Comparison of ENCODE assay signal across 8 cellular contexts in genomic region chr6:26124550-26125014, GRCh38. TPM values are rescaled to one million over a fixed set of nuclear protein-coding genes. Genes with fewer than 3 reads are reported as not detected.
DNase-seq lines count a peak whose midpoint lies in the region; ATAC-seq and TF ChIP-seq lines count a peak whose summit lies in the region.

No MANE protein-coding gene starts in this region.

- H3K27ac ChIP-seq in caudate nucleus (ENCODE audit: low read depth, low read length) (peak overlapping the region; percentile 89), uterus (peak overlapping the region; percentile 96 to 98)

- no peaks in the 10 kb centered on the region for H3K4me1 ChIP-seq in uterus

- H3K27me3 ChIP-seq in uterus = peaks cover 0 to under 1% of the 10 kb centered on the region in 2 donors

- H3K4me3 ChIP-seq in uterus = peak overlapping the region; percentile 83 to 98

- H3K36me3 ChIP-seq in uterus = no peaks in the 10 kb centered on the region

- peaks cover 31% of the 10 kb centered on the region for H3K36me3 Mint-ChIP-seq in memory B cell

- peak overlapping the region; percentile 99 for H3K27ac Mint-ChIP-seq in memory B cell

- H3K4me3 Mint-ChIP-seq in memory B cell = peak overlapping the region; percentile 97

- no peaks in the 10 kb centered on the region for H3K27me3 Mint-ChIP-seq in memory B cell

- H3K9me3 ChIP-seq in uterus = no peaks in the 10 kb centered on the region

- no peak for ATAC-seq in memory B cell (ENCODE audit: low read depth)

- H3K4me1 Mint-ChIP-seq in memory B cell = peaks cover 30% of the 10 kb centered on the region

- TF ChIP-seq CTCF in uterus (IDR thresholded peaks at IDR 0.05) = no peak

- peak; percentile 19 to 43 for DNase-seq in NCI-H524 (lab: John Stamatoyannopoulos, UW)
- DNase-seq in NCI-H524 treated with DMSO at 0.1 percent for 48 hours (lab: John Stamatoyannopoulos, UW) = no peak
- peak; percentile 66 for DNase-seq in NCI-H82 treated with DMSO at 0.1 percent for 48 hours (lab: John Stamatoyannopoulos, UW; ENCODE audit: unreplicated experiment)
- DNase-seq in caudate nucleus (lab: John Stamatoyannopoulos, UW) = peak in 3 of 61 donors; percentile 45 to 70 (median 63)
- no peak for DNase-seq in memory B cell (ENCODE audit: low spot score in 2 of 2)
- DNase-seq in uterus = no peak
- no peak for DNase-seq in DMS 273 treated with DMSO at 0.1 percent for 48 hours (lab: John Stamatoyannopoulos, UW)
- DNase-seq in ecto neural progenitor cell (ENCODE audit: low spot score) = no peak

- TF ChIP-seq POLR2A in uterus (IDR thresholded peaks at IDR 0.05) = no peak

- H3K9me3 Mint-ChIP-seq in memory B cell = peaks cover 3% of the 10 kb centered on the region

- intact Hi-C loops in uterus (cut with DNase I; ENCODE audit: low total_unique reads) = loop anchor here (2.0 to 10.0 kb wide), 2 partner anchors 32 to 70 kb away; a partner anchor contains a TSS

RNA-seq across cellular contexts. Expression of gene HFE, which starts 37.4 kb away (rescaled TPM):
- 1 to 10 TPM; 1.2 to 8.4 (median 6.2) TPM for total RNA-seq in uterus

Comparison
In these comparisons a context has a peak if more than half of its experiments do, and no peak if none do; other contexts are left out.
1. DNase-seq: peak in NCI-H524 (2 of 2) and NCI-H82 treated with DMSO at 0.1 percent for 48 hours (single experiment); none in NCI-H524 treated with DMSO at 0.1 percent for 48 hours (single experiment), memory B cell (0 of 2), uterus (0 of 2), DMS 273 treated with DMSO at 0.1 percent for 48 hours (single experiment) and ecto neural progenitor cell (single experiment).